8 cellular contexts compared by ENCODE assay signal in genomic region chr9:113728989-113729388, GRCh38.
"Had no signal": no experiment of that assay in that cellular context is flagged by ENCODE, and none has a peak within 500 bp of the region (broad histone marks: within the 10 kb centered on the region; RNA-seq: fewer than 3 reads in every experiment).

No MANE protein-coding gene starts in this region.

- H3K36me3 ChIP-seq: HAP-1 had no signal

- H3K27ac ChIP-seq: GM23248 had no signal

- ATAC-seq: GM23338, HCT116 had no signal

- H3K4me1 ChIP-seq: HAP-1 had no signal

- H2AFZ ChIP-seq: GM23248, GM23338 had no signal

- H3K9ac ChIP-seq: GM23248 had no signal

- H3K4me3 ChIP-seq: GM23248, GM23338, HAP-1 had no signal

- DNase-seq: GM23248, GOT3, H7, HCEC 1CT, HFFc6 had no signal

- H3K4me2 ChIP-seq: GM23338 had no signal
